8 cellular contexts compared by ENCODE assay signal in the genomic region with DNA sequence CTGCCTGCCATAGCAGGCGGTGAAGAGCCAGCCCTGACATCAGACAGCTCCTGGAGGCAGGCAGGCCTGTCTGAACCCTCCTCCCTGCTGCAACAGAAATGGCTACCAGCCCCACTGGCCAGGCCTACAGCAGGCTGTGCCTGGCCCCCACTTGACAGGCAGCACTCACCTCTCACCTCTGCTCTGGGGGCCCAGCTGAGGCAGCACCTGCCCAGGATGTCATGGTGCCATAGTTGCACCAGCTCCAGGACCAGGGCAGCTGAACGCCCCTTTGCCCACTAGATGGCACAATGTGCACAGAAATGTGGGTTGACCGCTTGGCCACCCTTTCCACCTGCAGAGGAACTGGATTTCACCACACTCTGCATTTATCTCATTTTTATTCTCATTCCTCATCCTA. TPM values are rescaled to one million over a fixed set of nuclear protein-coding genes. Genes with fewer than 3 reads are reported as not detected.
DNase-seq lines count a peak whose midpoint lies in the region; ATAC-seq and TF ChIP-seq lines count a peak whose summit lies in the region.

No MANE protein-coding gene starts in this region.

- 65% methylated on average over 3 of the region's 3 CpGs for WGBS in smooth muscle cell (ENCODE audit: low lambda C conversion rate)

- no peak overlapping the region for H2AFZ ChIP-seq in smooth muscle cell (ENCODE audit: low read depth)

- ATAC-seq in GM19035 (IDR thresholded peaks at IDR 0.05; ENCODE audit: unreplicated experiment): peak; percentile 63
- no peak for ATAC-seq in HG03045 (IDR thresholded peaks at IDR 0.05; ENCODE audit: unreplicated experiment)

- peak; percentile 78 for DNase-seq in BE2C
- peak; percentile 24 for DNase-seq in NCI-H1105 (lab: John Stamatoyannopoulos, UW)
- DNase-seq in T-helper 22 cell (ENCODE audit: low read depth): peak; percentile 43
- DNase-seq in amygdala (lab: John Stamatoyannopoulos, UW): peak in 44 of 56 donors; percentile 8 to 82 (median 40)
- DNase-seq in hepatic stellate cell (ENCODE audit: low spot score): peak; percentile 85
- no peak for DNase-seq in smooth muscle cell (lab: John Stamatoyannopoulos, UW; ENCODE audit: unreplicated experiment)

- peak; percentile 81 for TF ChIP-seq CTCF in BE2C (IDR thresholded peaks at IDR 0.05; ENCODE audit: low read depth, low read length)
- TF ChIP-seq CTCF in smooth muscle cell (IDR thresholded peaks at IDR 0.05; ENCODE audit: borderline replicate concordance, insufficient read depth, poor library complexity, severe bottlenecking): peak; percentile 68

- no peaks in the 10 kb centered on the region for H3K9me3 ChIP-seq in BE2C
- no peaks in the 10 kb centered on the region for H3K9me3 ChIP-seq in smooth muscle cell (replicated peaks; ENCODE audit: low read depth)

- H3K27me3 ChIP-seq in BE2C (no peaks in the 10 kb centered on the region), smooth muscle cell (ENCODE audit: low read depth) (no peaks in the 10 kb centered on the region)

- no peaks in the 10 kb centered on the region for H3K79me2 ChIP-seq in smooth muscle cell (ENCODE audit: low read depth)

- H3K4me3 ChIP-seq in BE2C (ENCODE audit: low read depth, low read length) (no peak overlapping the region), smooth muscle cell (no peak overlapping the region)

- H3K9ac ChIP-seq in smooth muscle cell (ENCODE audit: low read depth): no peak overlapping the region

- peaks cover 37% of the 10 kb centered on the region for H4K20me1 ChIP-seq in smooth muscle cell (ENCODE audit: low read depth)

- H3F3A ChIP-seq in smooth muscle cell (ENCODE audit: low read depth): no peaks in the 10 kb centered on the region

- H3K4me1 ChIP-seq in BE2C (peaks cover 3% of the 10 kb centered on the region), smooth muscle cell (ENCODE audit: low read depth) (no peaks in the 10 kb centered on the region)

- H3K4me2 ChIP-seq in smooth muscle cell: no peak overlapping the region

- H3K36me3 ChIP-seq in BE2C (peaks cover 36% of the 10 kb centered on the region), smooth muscle cell (ENCODE audit: low read depth) (no peaks in the 10 kb centered on the region)

- H3K27ac ChIP-seq in smooth muscle cell (ENCODE audit: low read depth): no peak overlapping the region

RNA-seq across cellular contexts. Expression of gene MRPL14, which starts 30.6 kb away (rescaled TPM):
- polyA plus RNA-seq in BE2C (2012; ENCODE audit: insufficient read depth, insufficient read length, low read depth): 190 TPM
- total RNA-seq in smooth muscle cell: 29.2 and 53.4 TPM in 2 replicates
- 97.9 and 99.5 TPM in 2 replicates for polyA plus RNA-seq in smooth muscle cell

RNA-seq across cellular contexts. Expression of gene TMEM63B, which starts 30.7 kb away (rescaled TPM):
- 46.5 TPM for polyA plus RNA-seq in BE2C (2012; ENCODE audit: insufficient read depth, insufficient read length, low read depth)
- total RNA-seq in smooth muscle cell: 16.0 and 21.2 TPM in 2 replicates
- 10.8 and 15.8 TPM in 2 replicates for polyA plus RNA-seq in smooth muscle cell
